In the genomic region with DNA sequence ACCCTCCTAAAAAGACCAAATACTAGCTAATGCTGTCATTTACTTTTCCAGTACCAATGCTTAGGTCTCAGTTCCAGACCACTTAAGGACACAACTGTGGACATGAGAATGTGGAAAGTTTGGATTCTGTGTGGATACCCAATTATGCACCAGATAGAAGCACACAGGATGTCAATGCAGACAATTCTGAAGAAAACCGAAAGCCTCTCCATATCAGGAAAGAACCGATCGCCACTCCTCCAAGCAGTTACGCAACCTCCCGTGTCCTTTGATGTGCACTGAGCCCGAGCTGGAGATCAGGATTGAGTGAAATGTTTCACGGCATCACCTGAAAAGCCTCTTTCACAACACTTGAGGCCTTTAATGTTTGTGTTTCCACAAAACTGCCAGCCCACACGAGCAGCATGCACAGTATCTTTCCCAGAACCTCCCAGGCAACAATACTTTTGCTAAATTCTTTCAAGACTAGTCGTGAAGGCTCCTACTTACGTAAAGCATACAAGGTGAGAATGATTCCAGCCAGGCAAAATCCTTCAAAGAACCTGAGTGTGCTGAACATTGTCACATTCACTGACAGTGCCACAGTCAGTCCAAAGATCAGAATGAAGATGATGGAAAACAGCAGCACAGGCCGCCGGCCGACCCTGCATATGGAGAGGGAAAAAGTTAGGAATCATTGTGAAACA, we compare ENCODE assay signal across 1 cellular context.
A peak's percentile ranks its signal among the peaks of the same experiment; 100 is the strongest.
TF ChIP-seq lines count a peak whose summit lies in the region.

No MANE protein-coding gene starts in this region.

TF ChIP-seq in HepG2, 621 proteins besides CTCF, POLR2A, EP300 and RAD21 (continued from another document and continues in another):
- TF ChIP-seq TCF7 (IDR thresholded peaks at IDR 0.05; ENCODE audit: low read depth), result peak; percentile 99
- TF ChIP-seq CBFB (CRISPR knock-in tag; IDR thresholded peaks at IDR 0.05), result peak; percentile 64; the same call in 1 of the 2 replicates
- TF ChIP-seq, protein P1, sequence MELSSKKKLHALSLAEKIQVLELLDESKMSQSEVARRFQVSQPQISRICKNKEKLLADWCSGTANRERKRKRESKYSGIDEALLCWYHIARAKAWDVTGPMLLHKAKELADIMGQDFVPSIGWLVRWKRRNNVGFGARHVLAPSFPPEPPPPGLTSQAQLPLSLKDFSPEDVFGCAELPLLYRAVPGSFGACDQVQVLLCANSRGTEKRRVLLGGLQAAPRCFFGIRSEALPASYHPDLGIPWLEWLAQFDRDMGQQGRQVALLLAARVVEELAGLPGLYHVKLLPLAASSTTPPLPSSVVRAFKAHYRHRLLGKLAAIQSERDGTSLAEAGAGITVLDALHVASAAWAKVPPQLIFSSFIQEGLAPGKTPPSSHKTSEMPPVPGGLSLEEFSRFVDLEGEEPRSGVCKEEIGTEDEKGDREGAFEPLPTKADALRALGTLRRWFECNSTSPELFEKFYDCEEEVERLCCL (CRISPR knock-in tag; IDR thresholded peaks at IDR 0.05; ENCODE audit: borderline replicate concordance), result peak; percentile 97; the same call in 1 of the 2 replicates
- TF ChIP-seq, protein P2, sequence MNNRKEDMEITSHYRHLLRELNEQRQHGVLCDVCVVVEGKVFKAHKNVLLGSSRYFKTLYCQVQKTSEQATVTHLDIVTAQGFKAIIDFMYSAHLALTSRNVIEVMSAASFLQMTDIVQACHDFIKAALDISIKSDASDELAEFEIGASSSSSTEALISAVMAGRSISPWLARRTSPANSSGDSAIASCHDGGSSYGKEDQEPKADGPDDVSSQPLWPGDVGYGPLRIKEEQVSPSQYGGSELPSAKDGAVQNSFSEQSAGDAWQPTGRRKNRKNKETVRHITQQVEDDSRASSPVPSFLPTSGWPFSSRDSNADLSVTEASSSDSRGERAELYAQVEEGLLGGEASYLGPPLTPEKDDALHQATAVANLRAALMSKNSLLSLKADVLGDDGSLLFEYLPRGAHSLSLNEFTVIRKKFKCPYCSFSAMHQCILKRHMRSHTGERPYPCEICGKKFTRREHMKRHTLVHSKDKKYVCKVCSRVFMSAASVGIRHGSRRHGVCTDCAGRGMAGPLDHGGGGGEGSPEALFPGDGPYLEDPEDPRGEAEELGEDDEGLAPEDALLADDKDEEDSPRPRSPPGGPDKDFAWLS (CRISPR knock-in tag; IDR thresholded peaks at IDR 0.05; ENCODE audit: borderline replicate concordance), result no peak
- TF ChIP-seq MTF2 (CRISPR knock-in tag; IDR thresholded peaks at IDR 0.05; ENCODE audit: borderline replicate concordance), result no peak
- TF ChIP-seq, protein P3, sequence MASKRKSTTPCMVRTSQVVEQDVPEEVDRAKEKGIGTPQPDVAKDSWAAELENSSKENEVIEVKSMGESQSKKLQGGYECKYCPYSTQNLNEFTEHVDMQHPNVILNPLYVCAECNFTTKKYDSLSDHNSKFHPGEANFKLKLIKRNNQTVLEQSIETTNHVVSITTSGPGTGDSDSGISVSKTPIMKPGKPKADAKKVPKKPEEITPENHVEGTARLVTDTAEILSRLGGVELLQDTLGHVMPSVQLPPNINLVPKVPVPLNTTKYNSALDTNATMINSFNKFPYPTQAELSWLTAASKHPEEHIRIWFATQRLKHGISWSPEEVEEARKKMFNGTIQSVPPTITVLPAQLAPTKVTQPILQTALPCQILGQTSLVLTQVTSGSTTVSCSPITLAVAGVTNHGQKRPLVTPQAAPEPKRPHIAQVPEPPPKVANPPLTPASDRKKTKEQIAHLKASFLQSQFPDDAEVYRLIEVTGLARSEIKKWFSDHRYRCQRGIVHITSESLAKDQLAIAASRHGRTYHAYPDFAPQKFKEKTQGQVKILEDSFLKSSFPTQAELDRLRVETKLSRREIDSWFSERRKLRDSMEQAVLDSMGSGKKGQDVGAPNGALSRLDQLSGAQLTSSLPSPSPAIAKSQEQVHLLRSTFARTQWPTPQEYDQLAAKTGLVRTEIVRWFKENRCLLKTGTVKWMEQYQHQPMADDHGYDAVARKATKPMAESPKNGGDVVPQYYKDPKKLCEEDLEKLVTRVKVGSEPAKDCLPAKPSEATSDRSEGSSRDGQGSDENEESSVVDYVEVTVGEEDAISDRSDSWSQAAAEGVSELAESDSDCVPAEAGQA (IDR thresholded peaks at IDR 0.05; ENCODE audit: low read depth), result peak; percentile 20; the same call in 1 of the 2 replicates
- TF ChIP-seq, protein P3 (CRISPR knock-in tag; IDR thresholded peaks at IDR 0.05; ENCODE audit: borderline replicate concordance), result no peak
- peak; percentile 87; the same call in 1 of the 2 replicates for TF ChIP-seq ZNF615 (CRISPR knock-in tag; IDR thresholded peaks at IDR 0.05; ENCODE audit: borderline replicate concordance)
- TF ChIP-seq ZNF780A (CRISPR knock-in tag; IDR thresholded peaks at IDR 0.05), result peak; percentile 74
- TF ChIP-seq, protein P4, sequence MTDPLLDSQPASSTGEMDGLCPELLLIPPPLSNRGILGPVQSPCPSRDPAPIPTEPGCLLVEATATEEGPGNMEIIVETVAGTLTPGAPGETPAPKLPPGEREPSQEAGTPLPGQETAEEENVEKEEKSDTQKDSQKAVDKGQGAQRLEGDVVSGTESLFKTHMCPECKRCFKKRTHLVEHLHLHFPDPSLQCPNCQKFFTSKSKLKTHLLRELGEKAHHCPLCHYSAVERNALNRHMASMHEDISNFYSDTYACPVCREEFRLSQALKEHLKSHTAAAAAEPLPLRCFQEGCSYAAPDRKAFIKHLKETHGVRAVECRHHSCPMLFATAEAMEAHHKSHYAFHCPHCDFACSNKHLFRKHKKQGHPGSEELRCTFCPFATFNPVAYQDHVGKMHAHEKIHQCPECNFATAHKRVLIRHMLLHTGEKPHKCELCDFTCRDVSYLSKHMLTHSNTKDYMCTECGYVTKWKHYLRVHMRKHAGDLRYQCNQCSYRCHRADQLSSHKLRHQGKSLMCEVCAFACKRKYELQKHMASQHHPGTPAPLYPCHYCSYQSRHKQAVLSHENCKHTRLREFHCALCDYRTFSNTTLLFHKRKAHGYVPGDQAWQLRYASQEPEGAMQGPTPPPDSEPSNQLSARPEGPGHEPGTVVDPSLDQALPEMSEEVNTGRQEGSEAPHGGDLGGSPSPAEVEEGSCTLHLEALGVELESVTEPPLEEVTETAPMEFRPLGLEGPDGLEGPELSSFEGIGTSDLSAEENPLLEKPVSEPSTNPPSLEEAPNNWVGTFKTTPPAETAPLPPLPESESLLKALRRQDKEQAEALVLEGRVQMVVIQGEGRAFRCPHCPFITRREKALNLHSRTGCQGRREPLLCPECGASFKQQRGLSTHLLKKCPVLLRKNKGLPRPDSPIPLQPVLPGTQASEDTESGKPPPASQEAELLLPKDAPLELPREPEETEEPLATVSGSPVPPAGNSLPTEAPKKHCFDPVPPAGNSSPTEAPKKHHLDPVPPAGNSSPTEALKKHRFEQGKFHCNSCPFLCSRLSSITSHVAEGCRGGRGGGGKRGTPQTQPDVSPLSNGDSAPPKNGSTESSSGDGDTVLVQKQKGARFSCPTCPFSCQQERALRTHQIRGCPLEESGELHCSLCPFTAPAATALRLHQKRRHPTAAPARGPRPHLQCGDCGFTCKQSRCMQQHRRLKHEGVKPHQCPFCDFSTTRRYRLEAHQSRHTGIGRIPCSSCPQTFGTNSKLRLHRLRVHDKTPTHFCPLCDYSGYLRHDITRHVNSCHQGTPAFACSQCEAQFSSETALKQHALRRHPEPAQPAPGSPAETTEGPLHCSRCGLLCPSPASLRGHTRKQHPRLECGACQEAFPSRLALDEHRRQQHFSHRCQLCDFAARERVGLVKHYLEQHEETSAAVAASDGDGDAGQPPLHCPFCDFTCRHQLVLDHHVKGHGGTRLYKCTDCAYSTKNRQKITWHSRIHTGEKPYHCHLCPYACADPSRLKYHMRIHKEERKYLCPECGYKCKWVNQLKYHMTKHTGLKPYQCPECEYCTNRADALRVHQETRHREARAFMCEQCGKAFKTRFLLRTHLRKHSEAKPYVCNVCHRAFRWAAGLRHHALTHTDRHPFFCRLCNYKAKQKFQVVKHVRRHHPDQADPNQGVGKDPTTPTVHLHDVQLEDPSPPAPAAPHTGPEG (CRISPR knock-in tag; IDR thresholded peaks at IDR 0.05), result peak; percentile 32; the same call in 1 of the 2 replicates
- TF ChIP-seq MATR3 (CRISPR knock-in tag; IDR thresholded peaks at IDR 0.05), result no peak
- TF ChIP-seq NFE2 (CRISPR knock-in tag; IDR thresholded peaks at IDR 0.05), result 0 out of 2 replicates have a peak, but pooled peaks have one; percentile 9
- no peak; the same call in 1 of the 2 replicates for TF ChIP-seq ZNF296 (CRISPR knock-in tag; conservative IDR thresholded peaks at IDR 0.05)
- TF ChIP-seq, protein P5, sequence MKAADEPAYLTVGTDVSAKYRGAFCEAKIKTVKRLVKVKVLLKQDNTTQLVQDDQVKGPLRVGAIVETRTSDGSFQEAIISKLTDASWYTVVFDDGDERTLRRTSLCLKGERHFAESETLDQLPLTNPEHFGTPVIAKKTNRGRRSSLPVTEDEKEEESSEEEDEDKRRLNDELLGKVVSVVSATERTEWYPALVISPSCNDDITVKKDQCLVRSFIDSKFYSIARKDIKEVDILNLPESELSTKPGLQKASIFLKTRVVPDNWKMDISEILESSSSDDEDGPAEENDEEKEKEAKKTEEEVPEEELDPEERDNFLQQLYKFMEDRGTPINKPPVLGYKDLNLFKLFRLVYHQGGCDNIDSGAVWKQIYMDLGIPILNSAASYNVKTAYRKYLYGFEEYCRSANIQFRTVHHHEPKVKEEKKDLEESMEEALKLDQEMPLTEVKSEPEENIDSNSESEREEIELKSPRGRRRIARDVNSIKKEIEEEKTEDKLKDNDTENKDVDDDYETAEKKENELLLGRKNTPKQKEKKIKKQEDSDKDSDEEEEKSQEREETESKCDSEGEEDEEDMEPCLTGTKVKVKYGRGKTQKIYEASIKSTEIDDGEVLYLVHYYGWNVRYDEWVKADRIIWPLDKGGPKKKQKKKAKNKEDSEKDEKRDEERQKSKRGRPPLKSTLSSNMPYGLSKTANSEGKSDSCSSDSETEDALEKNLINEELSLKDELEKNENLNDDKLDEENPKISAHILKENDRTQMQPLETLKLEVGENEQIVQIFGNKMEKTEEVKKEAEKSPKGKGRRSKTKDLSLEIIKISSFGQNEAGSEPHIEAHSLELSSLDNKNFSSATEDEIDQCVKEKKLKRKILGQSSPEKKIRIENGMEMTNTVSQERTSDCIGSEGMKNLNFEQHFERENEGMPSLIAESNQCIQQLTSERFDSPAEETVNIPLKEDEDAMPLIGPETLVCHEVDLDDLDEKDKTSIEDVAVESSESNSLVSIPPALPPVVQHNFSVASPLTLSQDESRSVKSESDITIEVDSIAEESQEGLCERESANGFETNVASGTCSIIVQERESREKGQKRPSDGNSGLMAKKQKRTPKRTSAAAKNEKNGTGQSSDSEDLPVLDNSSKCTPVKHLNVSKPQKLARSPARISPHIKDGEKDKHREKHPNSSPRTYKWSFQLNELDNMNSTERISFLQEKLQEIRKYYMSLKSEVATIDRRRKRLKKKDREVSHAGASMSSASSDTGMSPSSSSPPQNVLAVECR (CRISPR knock-in tag; IDR thresholded peaks at IDR 0.05; ENCODE audit: borderline replicate concordance), result peak; percentile 82; the same call in 1 of the 2 replicates
- peak; percentile 93 for TF ChIP-seq ZSCAN25 (CRISPR knock-in tag; IDR thresholded peaks at IDR 0.05)
- TF ChIP-seq, protein P6, sequence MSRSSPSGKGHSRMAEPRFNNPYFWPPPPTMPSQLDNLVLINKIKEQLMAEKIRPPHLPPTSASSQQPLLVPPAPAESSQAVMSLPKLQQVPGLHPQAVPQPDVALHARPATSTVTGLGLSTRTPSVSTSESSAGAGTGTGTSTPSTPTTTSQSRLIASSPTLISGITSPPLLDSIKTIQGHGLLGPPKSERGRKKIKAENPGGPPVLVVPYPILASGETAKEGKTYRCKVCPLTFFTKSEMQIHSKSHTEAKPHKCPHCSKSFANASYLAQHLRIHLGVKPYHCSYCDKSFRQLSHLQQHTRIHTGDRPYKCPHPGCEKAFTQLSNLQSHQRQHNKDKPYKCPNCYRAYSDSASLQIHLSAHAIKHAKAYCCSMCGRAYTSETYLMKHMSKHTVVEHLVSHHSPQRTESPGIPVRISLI (CRISPR knock-in tag; IDR thresholded peaks at IDR 0.05; ENCODE audit: borderline replicate concordance), result peak; percentile 84; the same call in 1 of the 2 replicates
- TF ChIP-seq, protein P7, sequence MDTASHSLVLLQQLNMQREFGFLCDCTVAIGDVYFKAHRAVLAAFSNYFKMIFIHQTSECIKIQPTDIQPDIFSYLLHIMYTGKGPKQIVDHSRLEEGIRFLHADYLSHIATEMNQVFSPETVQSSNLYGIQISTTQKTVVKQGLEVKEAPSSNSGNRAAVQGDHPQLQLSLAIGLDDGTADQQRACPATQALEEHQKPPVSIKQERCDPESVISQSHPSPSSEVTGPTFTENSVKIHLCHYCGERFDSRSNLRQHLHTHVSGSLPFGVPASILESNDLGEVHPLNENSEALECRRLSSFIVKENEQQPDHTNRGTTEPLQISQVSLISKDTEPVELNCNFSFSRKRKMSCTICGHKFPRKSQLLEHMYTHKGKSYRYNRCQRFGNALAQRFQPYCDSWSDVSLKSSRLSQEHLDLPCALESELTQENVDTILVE (CRISPR knock-in tag; IDR thresholded peaks at IDR 0.05), result peak; percentile 97
- peak; percentile 97 for TF ChIP-seq ZNF746 (CRISPR knock-in tag; IDR thresholded peaks at IDR 0.05)
- TF ChIP-seq POLR2G (IDR thresholded peaks at IDR 0.05; ENCODE audit: low read depth, low read length), result peak; percentile 53
- TF ChIP-seq ZNF672 (CRISPR knock-in tag; IDR thresholded peaks at IDR 0.05), result no peak
- TF ChIP-seq ATF7 (IDR thresholded peaks at IDR 0.05), result 0 out of 2 replicates have a peak, but pooled peaks have one; percentile 44
- TF ChIP-seq ATF7 (CRISPR knock-in tag; IDR thresholded peaks at IDR 0.05), result peak; percentile 84; the same call in 1 of the 2 replicates
- TF ChIP-seq ZNF431 (CRISPR knock-in tag; IDR thresholded peaks at IDR 0.05; ENCODE audit: borderline replicate concordance, low read depth), result peak; percentile 98
- TF ChIP-seq, protein P8, sequence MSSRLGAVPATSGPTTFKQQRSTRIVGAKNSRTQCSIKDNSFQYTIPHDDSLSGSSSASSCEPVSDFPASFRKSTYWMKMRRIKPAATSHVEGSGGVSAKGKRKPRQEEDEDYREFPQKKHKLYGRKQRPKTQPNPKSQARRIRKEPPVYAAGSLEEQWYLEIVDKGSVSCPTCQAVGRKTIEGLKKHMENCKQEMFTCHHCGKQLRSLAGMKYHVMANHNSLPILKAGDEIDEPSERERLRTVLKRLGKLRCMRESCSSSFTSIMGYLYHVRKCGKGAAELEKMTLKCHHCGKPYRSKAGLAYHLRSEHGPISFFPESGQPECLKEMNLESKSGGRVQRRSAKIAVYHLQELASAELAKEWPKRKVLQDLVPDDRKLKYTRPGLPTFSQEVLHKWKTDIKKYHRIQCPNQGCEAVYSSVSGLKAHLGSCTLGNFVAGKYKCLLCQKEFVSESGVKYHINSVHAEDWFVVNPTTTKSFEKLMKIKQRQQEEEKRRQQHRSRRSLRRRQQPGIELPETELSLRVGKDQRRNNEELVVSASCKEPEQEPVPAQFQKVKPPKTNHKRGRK (CRISPR knock-in tag; IDR thresholded peaks at IDR 0.05), result no peak
- peak; percentile 66 for TF ChIP-seq ZNF605 (CRISPR knock-in tag; IDR thresholded peaks at IDR 0.05)
